In genomic region chr22:48267681-48268080, GRCh38 we compare ENCODE assay signal across 20 cellular contexts.
"Had no signal": no experiment of that assay in that cellular context is flagged by ENCODE, and none has a peak within 500 bp of the region (broad histone marks: within the 10 kb centered on the region; RNA-seq: fewer than 3 reads in every experiment).

No MANE protein-coding gene starts in this region.

- H3K27ac ChIP-seq: epithelial cell of prostate, esophagus squamous epithelium, gastrocnemius medialis, heart right ventricle, left lung, lower lobe of right lung had no signal

- H3K4me3 ChIP-seq: esophagus squamous epithelium, gastrocnemius medialis, heart right ventricle, left lung, lower lobe of right lung, mucosa of descending colon had no signal

- H3K4me1 ChIP-seq: esophagus squamous epithelium, gastrocnemius medialis, heart right ventricle, left lung, lower lobe of right lung had no signal

- H3K9me3 ChIP-seq: esophagus squamous epithelium, gastrocnemius medialis, heart right ventricle, left lung, lower lobe of right lung, mucosa of descending colon had no signal

- H3K36me3 ChIP-seq: esophagus squamous epithelium, gastrocnemius medialis, heart right ventricle, left lung, lower lobe of right lung had no signal

- DNase-seq: cortex of kidney; effector CD8-positive, alpha-beta T cell; effector memory CD8-positive, alpha-beta T cell; endodermal cell; erythroblast; esophagus squamous epithelium; foreskin fibroblast; foreskin melanocyte; gastrocnemius medialis; glutamatergic neuron; heart right ventricle; hippocampal formation; left cardiac atrium; left lung; left ventricle myocardium superior; lower lobe of right lung; mesenchymal stem cell; mucosa of descending colon; naive B cell had no signal
